11 cellular contexts compared by ENCODE assay signal in the genomic region with DNA sequence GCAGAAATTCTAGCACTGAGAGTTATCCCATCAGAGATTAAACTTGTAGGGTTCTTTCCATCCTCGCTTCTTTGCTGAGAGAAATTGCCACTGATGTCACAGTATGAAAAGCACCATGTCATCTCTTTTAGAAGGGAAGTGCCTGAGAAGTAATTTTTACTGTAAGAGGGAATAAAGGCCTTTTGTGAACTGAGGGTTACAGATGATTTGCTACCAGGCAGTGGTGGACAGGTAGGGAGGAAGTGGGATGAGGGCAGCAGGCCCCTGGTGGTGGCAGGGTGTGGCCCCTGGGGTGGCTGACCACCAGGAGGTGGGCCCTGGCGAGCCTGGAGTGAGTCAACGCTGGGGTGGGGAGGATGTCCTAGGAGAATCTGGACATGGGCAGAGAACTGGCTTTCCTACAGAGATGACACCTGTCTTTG. TPM values are rescaled to one million over a fixed set of nuclear protein-coding genes. Genes with fewer than 3 reads are reported as not detected.
DNase-seq lines count a peak whose midpoint lies in the region; TF ChIP-seq lines count a peak whose summit lies in the region.
"Had no signal": no experiment of that assay in that cellular context is flagged by ENCODE, and none has a peak within 500 bp of the region (broad histone marks: within the 10 kb centered on the region; RNA-seq: fewer than 3 reads in every experiment).

No MANE protein-coding gene starts in this region.

- H3K79me2 ChIP-seq in Loucy (ENCODE audit: insufficient read depth, low read length) = no peaks in the 10 kb centered on the region

- no peaks in the 10 kb centered on the region for H3F3A ChIP-seq in Loucy (ENCODE audit: low read depth)

- H3K4me1 ChIP-seq in BLaER1 (peaks cover 49% of the 10 kb centered on the region), Loucy (ENCODE audit: insufficient read depth, low read length, poor library complexity, severe bottlenecking) (peaks cover 24% of the 10 kb centered on the region), adrenal gland (replicated peaks in 1 of 2) (peaks cover 0 to 10% of the 10 kb centered on the region in 2 donors), mucosa of rectum (ENCODE audit: control insufficient read depth in 2 of 2, insufficient read depth in 2 of 2, low read length in 2 of 2) (no peaks in the 10 kb centered on the region), thyroid gland (no peaks in the 10 kb centered on the region)
- H3K4me1 ChIP-seq: Caco-2, foreskin keratinocyte had no signal

- H3K27me3 ChIP-seq in BLaER1 (no peaks in the 10 kb centered on the region), Loucy (ENCODE audit: insufficient read depth, low read length, poor library complexity, severe bottlenecking) (no peaks in the 10 kb centered on the region), adrenal gland (no peaks in the 10 kb centered on the region), mucosa of rectum (ENCODE audit: control insufficient read depth in 2 of 2, insufficient read depth in 2 of 2, low read length in 2 of 2) (no peaks in the 10 kb centered on the region), thyroid gland (no peaks in the 10 kb centered on the region)
- H3K27me3 ChIP-seq: foreskin keratinocyte had no signal

- peak overlapping the region; percentile 90 for H3K4me2 ChIP-seq in BLaER1
- H3K4me2 ChIP-seq in Loucy (ENCODE audit: low read depth, low read length, poor library complexity, severe bottlenecking) = peak overlapping the region; percentile 68

- TF ChIP-seq CTCF in Loucy (conservative IDR thresholded peaks at IDR 0.05; ENCODE audit: low read length) = no peak
- no peak for TF ChIP-seq CTCF in adrenal gland (IDR thresholded peaks at IDR 0.05)
- TF ChIP-seq CTCF in thyroid gland (IDR thresholded peaks at IDR 0.05) = no peak

- no peak overlapping the region for H2AFZ ChIP-seq in Loucy (ENCODE audit: low read length)

- H3K9ac ChIP-seq in BLaER1 (peak overlapping the region; percentile 54), Loucy (ENCODE audit: low read depth, low read length, poor library complexity, severe bottlenecking) (peak overlapping the region; percentile 36), mucosa of rectum (ENCODE audit: low read depth in 1 of 2, low read length in 2 of 2) (no peak overlapping the region)

- no peaks in the 10 kb centered on the region for H3K9me2 ChIP-seq in Loucy (replicated peaks; ENCODE audit: low read depth, low read length)

- DNase-seq in adrenal gland (no peak), thyroid gland (no peak), NCI-H1417 (lab: John Stamatoyannopoulos, UW) (no peak), GM19240 (ENCODE audit: insufficient read length, low spot score) (no peak), DMS79 treated with DMSO at 0.1 percent for 48 hours (lab: John Stamatoyannopoulos, UW) (no peak)
- DNase-seq: NCI-H1105 treated with DMSO at 0.1 percent for 48 hours had no signal

- H3K27ac ChIP-seq in BLaER1 (peak overlapping the region; percentile 86), adrenal gland (peak overlapping the region in 4 of 5 donors; percentile 45 to 84 (median 50)), mucosa of rectum (ENCODE audit: low read depth in 2 of 2, low read length in 2 of 2) (peak overlapping the region; percentile 66), thyroid gland (peak overlapping the region in 1 of 3 donors; percentile 5)
- H3K27ac ChIP-seq: foreskin keratinocyte had no signal

- no peaks in the 10 kb centered on the region for H4K20me1 ChIP-seq in BLaER1
- no peaks in the 10 kb centered on the region for H4K20me1 ChIP-seq in Loucy (ENCODE audit: insufficient read depth, low read length, poor library complexity, severe bottlenecking)

- intact Hi-C loops in adrenal gland (cut with DNase I) (no loop called here), thyroid gland (cut with DNase I) (no loop called here)

- H3K4me3 ChIP-seq in BLaER1 (0 out of 2 replicates have a peak overlapping the region, but pooled peaks have one; percentile 45), Loucy (ENCODE audit: low read length, poor library complexity, severe bottlenecking) (peak overlapping the region; percentile 47), adrenal gland (no peak overlapping the region), mucosa of rectum (ENCODE audit: low read length in 2 of 2) (no peak overlapping the region), thyroid gland (replicated peaks in 1 of 3) (no peak overlapping the region)

- WGBS in adrenal gland, 4 donors = 63 to 80% (median 71%) methylated on average over 3 of the region's 3 CpGs
- 81 to 83% methylated on average over 3 of the region's 3 CpGs for WGBS in thyroid gland, 2 donors

- H3K36me3 ChIP-seq in BLaER1 = peaks cover 13% of the 10 kb centered on the region; the same call in 1 of the 2 replicates
- no peaks in the 10 kb centered on the region for H3K36me3 ChIP-seq in Loucy (ENCODE audit: insufficient read depth, low read length)
- H3K36me3 ChIP-seq in adrenal gland (replicated peaks in 1 of 2) = no peaks in the 10 kb centered on the region
- no peaks in the 10 kb centered on the region for H3K36me3 ChIP-seq in mucosa of rectum (ENCODE audit: control insufficient read depth in 2 of 2, insufficient read depth in 2 of 2, low read length in 2 of 2)
- H3K36me3 ChIP-seq in thyroid gland = no peaks in the 10 kb centered on the region

- H3K9me3 ChIP-seq in BLaER1 (peaks cover 33% of the 10 kb centered on the region), Loucy (ENCODE audit: insufficient read depth, low read depth, low read length) (peaks cover 22% of the 10 kb centered on the region), adrenal gland (replicated peaks in 1 of 3) (peaks cover 0 to 7% (median 3%) of the 10 kb centered on the region in 3 donors), mucosa of rectum (ENCODE audit: control insufficient read depth in 2 of 2, low read length in 2 of 2) (peaks cover 0 to 8% of the 10 kb centered on the region in 2 donors), thyroid gland (no peaks in the 10 kb centered on the region)

- TF ChIP-seq POLR2A in adrenal gland (IDR thresholded peaks at IDR 0.05) = no peak
- TF ChIP-seq POLR2A in thyroid gland (IDR thresholded peaks at IDR 0.05) = no peak

RNA-seq across cellular contexts. Expression of a gene that starts 6.4 kb away (rescaled TPM):
- total RNA-seq in adrenal gland (10 to 100 TPM in 6 of 8 donors, 1 to 10 TPM in 2; 6.4 to 28.0 (median 19.2) TPM), thyroid gland (10 to 100 TPM in 1 of 4 donors, 1 to 10 TPM in 2, not detected in 1; 2.3 to 14.6 (median 6.8) TPM)
- 10 to 100 TPM in 1 of 3 donors, 1 to 10 TPM in 2; 6.2 to 17.2 (median 9.1) TPM for polyA plus RNA-seq in adrenal gland
- total RNA-seq: Caco-2, foreskin keratinocyte had no signal
- polyA plus RNA-seq: foreskin keratinocyte had no signal

RNA-seq across cellular contexts. Expression of a gene that starts 51.9 kb away (rescaled TPM):
- total RNA-seq in adrenal gland (100 to 1,000 TPM in 3 of 8 donors, 10 to 100 TPM in 5; 32.1 to 119 (median 76.7) TPM), thyroid gland (100 to 1,000 TPM in 2 of 4 donors, 10 to 100 TPM in 2; 59.1 to 184 (median 101) TPM)
- polyA plus RNA-seq in adrenal gland = 10 to 100 TPM; 11.6 to 46.0 (median 27.6) TPM
- total RNA-seq: foreskin keratinocyte had no signal
- polyA plus RNA-seq: foreskin keratinocyte had no signal

RNA-seq across cellular contexts. Expression of a gene that starts 54.3 kb away (rescaled TPM):
- total RNA-seq in adrenal gland = 10 to 100 TPM in 4 of 8 donors, 1 to 10 TPM in 4; 3.1 to 28.7 (median 8.9) TPM
- polyA plus RNA-seq in adrenal gland = 10 to 100 TPM in 2 of 3 donors, 1 to 10 TPM in 1; 7.6 to 14.7 (median 11.1) TPM
- total RNA-seq in thyroid gland = 10 to 100 TPM; 10.6 to 15.0 (median 13.1) TPM

Comparison
In these comparisons a context has a peak if more than half of its experiments do, and no peak if none do; other contexts are left out.
1. H3K4me3 ChIP-seq: peak in BLaER1 (single experiment) and Loucy (single experiment); none in adrenal gland (0 of 4), mucosa of rectum (0 of 2) and thyroid gland (0 of 3).
2. H3K9ac ChIP-seq: peak in BLaER1 (single experiment) and Loucy (single experiment); none in mucosa of rectum (0 of 2).